Comparison of ENCODE assay signal across 2 cellular contexts in genomic region chr17:17696075-17696474, GRCh38.
TF ChIP-seq lines count a peak whose summit lies in the region.

No MANE protein-coding gene starts in this region.

TF ChIP-seq in SK-N-SH, 30 proteins besides CTCF, POLR2A, EP300 and RAD21 (continued from another document):
- TF ChIP-seq SMC3 (IDR thresholded peaks at IDR 0.05; ENCODE audit: low read depth, low read length) = no peak
- TF ChIP-seq, protein P1, sequence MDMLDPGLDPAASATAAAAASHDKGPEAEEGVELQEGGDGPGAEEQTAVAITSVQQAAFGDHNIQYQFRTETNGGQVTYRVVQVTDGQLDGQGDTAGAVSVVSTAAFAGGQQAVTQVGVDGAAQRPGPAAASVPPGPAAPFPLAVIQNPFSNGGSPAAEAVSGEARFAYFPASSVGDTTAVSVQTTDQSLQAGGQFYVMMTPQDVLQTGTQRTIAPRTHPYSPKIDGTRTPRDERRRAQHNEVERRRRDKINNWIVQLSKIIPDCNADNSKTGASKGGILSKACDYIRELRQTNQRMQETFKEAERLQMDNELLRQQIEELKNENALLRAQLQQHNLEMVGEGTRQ (IDR thresholded peaks at IDR 0.05; ENCODE audit: borderline replicate concordance, low read depth, low read length) = no peak
- TF ChIP-seq, protein P2, sequence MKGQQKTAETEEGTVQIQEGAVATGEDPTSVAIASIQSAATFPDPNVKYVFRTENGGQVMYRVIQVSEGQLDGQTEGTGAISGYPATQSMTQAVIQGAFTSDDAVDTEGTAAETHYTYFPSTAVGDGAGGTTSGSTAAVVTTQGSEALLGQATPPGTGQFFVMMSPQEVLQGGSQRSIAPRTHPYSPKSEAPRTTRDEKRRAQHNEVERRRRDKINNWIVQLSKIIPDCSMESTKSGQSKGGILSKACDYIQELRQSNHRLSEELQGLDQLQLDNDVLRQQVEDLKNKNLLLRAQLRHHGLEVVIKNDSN (IDR thresholded peaks at IDR 0.05; ENCODE audit: borderline replicate concordance, low read depth) = no peak
- TF ChIP-seq TAF1 (IDR thresholded peaks at IDR 0.05; ENCODE audit: borderline replicate concordance, low read depth, low read length) = no peak
- no peak for TF ChIP-seq JUND (IDR thresholded peaks at IDR 0.05)

TF ChIP-seq in SK-N-SH treated with all-trans-retinoic acid at 6 μM for 48 hours, 23 proteins besides CTCF, POLR2A, EP300 and RAD21:
- TF ChIP-seq POU6F1 (CRISPR knock-in tag; IDR thresholded peaks at IDR 0.05; ENCODE audit: borderline replicate concordance, low read depth) (no peak), PPARA (CRISPR knock-in tag; IDR thresholded peaks at IDR 0.05; ENCODE audit: borderline replicate concordance) (no peak), ZNF70 (CRISPR knock-in tag; IDR thresholded peaks at IDR 0.05) (no peak), OSR1 (CRISPR knock-in tag; IDR thresholded peaks at IDR 0.05) (no peak), TCF4 (CRISPR knock-in tag; IDR thresholded peaks at IDR 0.05; ENCODE audit: borderline replicate concordance) (no peak), ZC3H10 (CRISPR knock-in tag; IDR thresholded peaks at IDR 0.05) (no peak), CREB5 (CRISPR knock-in tag; IDR thresholded peaks at IDR 0.05; ENCODE audit: low read depth) (no peak), CSRNP3 (CRISPR knock-in tag; IDR thresholded peaks at IDR 0.05) (no peak), ZFP30 (CRISPR knock-in tag; IDR thresholded peaks at IDR 0.05) (no peak), TOX (CRISPR knock-in tag; IDR thresholded peaks at IDR 0.05; ENCODE audit: borderline replicate concordance) (no peak), RARB (CRISPR knock-in tag; IDR thresholded peaks at IDR 0.05) (no peak), SNAI2 (CRISPR knock-in tag; IDR thresholded peaks at IDR 0.05) (no peak), CSDC2 (CRISPR knock-in tag; IDR thresholded peaks at IDR 0.05) (no peak), ARNTL (CRISPR knock-in tag; IDR thresholded peaks at IDR 0.05; ENCODE audit: borderline replicate concordance, low read depth) (no peak), ISL1 (CRISPR knock-in tag; IDR thresholded peaks at IDR 0.05) (no peak)
- TF ChIP-seq, protein P3, sequence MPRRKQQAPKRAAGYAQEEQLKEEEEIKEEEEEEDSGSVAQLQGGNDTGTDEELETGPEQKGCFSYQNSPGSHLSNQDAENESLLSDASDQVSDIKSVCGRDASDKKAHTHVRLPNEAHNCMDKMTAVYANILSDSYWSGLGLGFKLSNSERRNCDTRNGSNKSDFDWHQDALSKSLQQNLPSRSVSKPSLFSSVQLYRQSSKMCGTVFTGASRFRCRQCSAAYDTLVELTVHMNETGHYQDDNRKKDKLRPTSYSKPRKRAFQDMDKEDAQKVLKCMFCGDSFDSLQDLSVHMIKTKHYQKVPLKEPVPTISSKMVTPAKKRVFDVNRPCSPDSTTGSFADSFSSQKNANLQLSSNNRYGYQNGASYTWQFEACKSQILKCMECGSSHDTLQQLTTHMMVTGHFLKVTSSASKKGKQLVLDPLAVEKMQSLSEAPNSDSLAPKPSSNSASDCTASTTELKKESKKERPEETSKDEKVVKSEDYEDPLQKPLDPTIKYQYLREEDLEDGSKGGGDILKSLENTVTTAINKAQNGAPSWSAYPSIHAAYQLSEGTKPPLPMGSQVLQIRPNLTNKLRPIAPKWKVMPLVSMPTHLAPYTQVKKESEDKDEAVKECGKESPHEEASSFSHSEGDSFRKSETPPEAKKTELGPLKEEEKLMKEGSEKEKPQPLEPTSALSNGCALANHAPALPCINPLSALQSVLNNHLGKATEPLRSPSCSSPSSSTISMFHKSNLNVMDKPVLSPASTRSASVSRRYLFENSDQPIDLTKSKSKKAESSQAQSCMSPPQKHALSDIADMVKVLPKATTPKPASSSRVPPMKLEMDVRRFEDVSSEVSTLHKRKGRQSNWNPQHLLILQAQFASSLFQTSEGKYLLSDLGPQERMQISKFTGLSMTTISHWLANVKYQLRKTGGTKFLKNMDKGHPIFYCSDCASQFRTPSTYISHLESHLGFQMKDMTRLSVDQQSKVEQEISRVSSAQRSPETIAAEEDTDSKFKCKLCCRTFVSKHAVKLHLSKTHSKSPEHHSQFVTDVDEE (CRISPR knock-in tag; IDR thresholded peaks at IDR 0.05) = no peak
